1 cellular context compared by ENCODE assay signal in genomic region chr10:11454958-11455566, GRCh38.
TF ChIP-seq lines count a peak whose summit lies in the region.

No MANE protein-coding gene starts in this region.

TF ChIP-seq in WTC11, 78 proteins besides CTCF, POLR2A, EP300 and RAD21 (continued from another document):
- TF ChIP-seq ZNF532 (CRISPR knock-in tag; IDR thresholded peaks at IDR 0.05; ENCODE audit: borderline replicate concordance) (no peak), ZNF232 (CRISPR knock-in tag; IDR thresholded peaks at IDR 0.05) (no peak), ZMAT4 (CRISPR knock-in tag; IDR thresholded peaks at IDR 0.05) (no peak), JAZF1 (CRISPR knock-in tag; IDR thresholded peaks at IDR 0.05) (no peak), HMGA2 (CRISPR knock-in tag; IDR thresholded peaks at IDR 0.05) (no peak), ZBTB21 (CRISPR knock-in tag; IDR thresholded peaks at IDR 0.05; ENCODE audit: borderline replicate concordance) (no peak), ZNF671 (CRISPR knock-in tag; IDR thresholded peaks at IDR 0.05) (no peak), SP1 (CRISPR knock-in tag; conservative IDR thresholded peaks at IDR 0.05) (no peak), SMAD4 (CRISPR knock-in tag; IDR thresholded peaks at IDR 0.05) (no peak), PREB (CRISPR knock-in tag; IDR thresholded peaks at IDR 0.05; ENCODE audit: borderline replicate concordance) (no peak), USF2 (CRISPR knock-in tag; IDR thresholded peaks at IDR 0.05) (no peak), FOXP4 (CRISPR knock-in tag; IDR thresholded peaks at IDR 0.05) (no peak), E2F5 (CRISPR knock-in tag; IDR thresholded peaks at IDR 0.05) (no peak), PRDM15 (CRISPR knock-in tag; IDR thresholded peaks at IDR 0.05) (no peak), ZNF281 (CRISPR knock-in tag; IDR thresholded peaks at IDR 0.05) (no peak)
